Comparison of ENCODE assay signal across 8 cellular contexts in genomic region chr1:30966690-30967369, GRCh38. TPM values are rescaled to one million over a fixed set of nuclear protein-coding genes. Genes with fewer than 3 reads are reported as not detected.
A peak's percentile ranks its signal among the peaks of the same experiment; 100 is the strongest.
DNase-seq lines count a peak whose midpoint lies in the region; ATAC-seq and TF ChIP-seq lines count a peak whose summit lies in the region.

No MANE protein-coding gene starts in this region.

- CTCF ChIA-PET in naive thymus-derived CD4-positive, alpha-beta T cell (lab: Charles Lee), result interaction anchor here (0.7 kb wide), 1 partner anchor 15 kb away, joined by 3 read pairs; no protein-coding TSS in a partner anchor

- H3K36me3 ChIP-seq in BE2C (peaks cover 49% of the 10 kb centered on the region), MG63 (peaks cover 96% of the 10 kb centered on the region)
- H3K36me3 ChIP-seq in naive thymus-derived CD4-positive, alpha-beta T cell (ENCODE audit: control insufficient read depth in 2 of 3, insufficient read depth in 3 of 3, low read length in 3 of 3), result peaks cover 25 to 75% (median 43%) of the 10 kb centered on the region in 3 experiments

- H3K27me3 ChIP-seq in BE2C (no peaks in the 10 kb centered on the region), MG63 (no peaks in the 10 kb centered on the region)
- H3K27me3 ChIP-seq in naive thymus-derived CD4-positive, alpha-beta T cell (ENCODE audit: control insufficient read depth in 2 of 2, insufficient read depth in 2 of 2, low read length in 2 of 2), result no peaks in the 10 kb centered on the region

- intact Hi-C loops in naive thymus-derived CD4-positive, alpha-beta T cell (cut with micrococcal nuclease), result no loop called here

- DNase-seq in BE2C (peak; percentile 76), MG63 (peak; percentile 21), kidney glomerular epithelial cell (lab: John Stamatoyannopoulos, UW) (peak; percentile 27)
- no peak for DNase-seq in activated naive CD8-positive, alpha-beta T cell treated with anti-CD3 and anti-CD28 coated beads, Interleukin-2, amount 50 U/mL, for 24 hours
- DNase-seq in activated CD4-positive, CD25-positive, alpha-beta regulatory T cell (lab: John Stamatoyannopoulos, UW), result no peak
- DNase-seq in naive thymus-derived CD4-positive, alpha-beta T cell, result no peak

- H3K27me3 Mint-ChIP-seq in activated naive CD8-positive, alpha-beta T cell treated with anti-CD3 and anti-CD28 coated beads, Interleukin-2, amount 50 U/mL, for 24 hours, result no peaks in the 10 kb centered on the region
- no peaks in the 10 kb centered on the region for H3K27me3 Mint-ChIP-seq in naive thymus-derived CD4-positive, alpha-beta T cell

- no peaks in the 10 kb centered on the region for H3K9me3 Mint-ChIP-seq in activated naive CD8-positive, alpha-beta T cell treated with anti-CD3 and anti-CD28 coated beads, Interleukin-2, amount 50 U/mL, for 24 hours
- H3K9me3 Mint-ChIP-seq in naive thymus-derived CD4-positive, alpha-beta T cell, result peaks cover 0 to 2% (median 0%) of the 10 kb centered on the region in 11 donors

- H3K4me3 ChIP-seq in BE2C (ENCODE audit: low read depth, low read length) (no peak overlapping the region), MG63 (no peak overlapping the region)
- H3K4me3 ChIP-seq in naive thymus-derived CD4-positive, alpha-beta T cell (ENCODE audit: low read length), result no peak overlapping the region

- POLR2A ChIA-PET in naive thymus-derived CD4-positive, alpha-beta T cell (lab: Charles Lee), result no interaction called here

- ATAC-seq in activated naive CD8-positive, alpha-beta T cell treated with anti-CD3 and anti-CD28 coated beads, Interleukin-2, amount 50 U/mL, for 24 hours, result no peak
- ATAC-seq in HG02981 (IDR thresholded peaks at IDR 0.05; ENCODE audit: unreplicated experiment) (no peak), HG02571 (IDR thresholded peaks at IDR 0.05; ENCODE audit: unreplicated experiment) (no peak)
- ATAC-seq in naive thymus-derived CD4-positive, alpha-beta T cell, result no peak

- no peak overlapping the region for H3K4me3 Mint-ChIP-seq in activated naive CD8-positive, alpha-beta T cell treated with anti-CD3 and anti-CD28 coated beads, Interleukin-2, amount 50 U/mL, for 24 hours
- no peak overlapping the region for H3K4me3 Mint-ChIP-seq in naive thymus-derived CD4-positive, alpha-beta T cell

- H3K36me3 Mint-ChIP-seq in activated naive CD8-positive, alpha-beta T cell treated with anti-CD3 and anti-CD28 coated beads, Interleukin-2, amount 50 U/mL, for 24 hours (ENCODE audit: low read depth), result peaks cover 73% of the 10 kb centered on the region
- H3K36me3 Mint-ChIP-seq in naive thymus-derived CD4-positive, alpha-beta T cell, result peaks cover 17 to 55% (median 31%) of the 10 kb centered on the region in 5 donors

- H3K4me1 ChIP-seq in BE2C, result peaks cover 30% of the 10 kb centered on the region
- H3K4me1 ChIP-seq in naive thymus-derived CD4-positive, alpha-beta T cell (ENCODE audit: control insufficient read depth in 2 of 2, insufficient read depth in 2 of 2, low read length in 2 of 2), result no peaks in the 10 kb centered on the region

- no peak for TF ChIP-seq CTCF in BE2C (IDR thresholded peaks at IDR 0.05; ENCODE audit: low read depth, low read length)

- H3K27ac Mint-ChIP-seq in activated naive CD8-positive, alpha-beta T cell treated with anti-CD3 and anti-CD28 coated beads, Interleukin-2, amount 50 U/mL, for 24 hours, result peak overlapping the region; percentile 29
- H3K27ac Mint-ChIP-seq in naive thymus-derived CD4-positive, alpha-beta T cell, result peak overlapping the region in 3 of 9 donors; percentile 56 to 59 (median 56)

- H3K9me3 ChIP-seq in BE2C (no peaks in the 10 kb centered on the region), MG63 (no peaks in the 10 kb centered on the region)
- no peaks in the 10 kb centered on the region for H3K9me3 ChIP-seq in naive thymus-derived CD4-positive, alpha-beta T cell (ENCODE audit: control insufficient read depth in 2 of 3, low read length in 3 of 3)

- peaks cover 10% of the 10 kb centered on the region for H3K4me1 Mint-ChIP-seq in activated naive CD8-positive, alpha-beta T cell treated with anti-CD3 and anti-CD28 coated beads, Interleukin-2, amount 50 U/mL, for 24 hours
- peaks cover 8 to 46% (median 21%) of the 10 kb centered on the region in 7 donors for H3K4me1 Mint-ChIP-seq in naive thymus-derived CD4-positive, alpha-beta T cell

- no peak overlapping the region for H3K27ac ChIP-seq in naive thymus-derived CD4-positive, alpha-beta T cell (ENCODE audit: low read depth, low read length)

RNA-seq across cellular contexts. Expression of gene SDC3, which starts 58.3 kb away (rescaled TPM):
- polyA plus RNA-seq in BE2C (2012; ENCODE audit: insufficient read depth, insufficient read length, low read depth), result 2.9 TPM
- 12.1 and 12.3 TPM in 2 replicates for total RNA-seq in MG63 (2014; rRNA removed; shearing (Covaris generic); ENCODE audit: low replicate concordance)
- total RNA-seq in naive thymus-derived CD4-positive, alpha-beta T cell, result under 1 TPM; 0.19 to 0.42 (median 0.30) TPM
- polyA plus RNA-seq in naive thymus-derived CD4-positive, alpha-beta T cell, result under 1 TPM in 1 of 2 donors, not detected in 1; 0.07 TPM

Comparison
In these comparisons a context has a peak if more than half of its experiments do, and no peak if none do; other contexts are left out.
1. DNase-seq: peak in BE2C (single experiment), MG63 (single experiment) and kidney glomerular epithelial cell (single experiment); none in activated naive CD8-positive, alpha-beta T cell treated with anti-CD3 and anti-CD28 coated beads, Interleukin-2, amount 50 U/mL, for 24 hours (single experiment), activated CD4-positive, CD25-positive, alpha-beta regulatory T cell (0 of 4) and naive thymus-derived CD4-positive, alpha-beta T cell (0 of 9).